1 cellular context compared by ENCODE assay signal in genomic region chr6:27608916-27609883, GRCh38.
TF ChIP-seq lines count a peak whose summit lies in the region.

No MANE protein-coding gene starts in this region.

TF ChIP-seq in K562, 482 proteins besides CTCF, POLR2A, EP300 and RAD21 (continued from another document and continues in another):
- TF ChIP-seq MBD2 (IDR thresholded peaks at IDR 0.05; ENCODE audit: borderline replicate concordance, low read depth), result no peak
- TF ChIP-seq CBX8 (IDR thresholded peaks at IDR 0.05; ENCODE audit: borderline replicate concordance, extremely low read depth, low read depth, low read length, poor library complexity, severe bottlenecking), result no peak
- TF ChIP-seq ZNF347 (CRISPR knock-in tag; IDR thresholded peaks at IDR 0.05; ENCODE audit: low read depth), result no peak
- TF ChIP-seq, protein P1, sequence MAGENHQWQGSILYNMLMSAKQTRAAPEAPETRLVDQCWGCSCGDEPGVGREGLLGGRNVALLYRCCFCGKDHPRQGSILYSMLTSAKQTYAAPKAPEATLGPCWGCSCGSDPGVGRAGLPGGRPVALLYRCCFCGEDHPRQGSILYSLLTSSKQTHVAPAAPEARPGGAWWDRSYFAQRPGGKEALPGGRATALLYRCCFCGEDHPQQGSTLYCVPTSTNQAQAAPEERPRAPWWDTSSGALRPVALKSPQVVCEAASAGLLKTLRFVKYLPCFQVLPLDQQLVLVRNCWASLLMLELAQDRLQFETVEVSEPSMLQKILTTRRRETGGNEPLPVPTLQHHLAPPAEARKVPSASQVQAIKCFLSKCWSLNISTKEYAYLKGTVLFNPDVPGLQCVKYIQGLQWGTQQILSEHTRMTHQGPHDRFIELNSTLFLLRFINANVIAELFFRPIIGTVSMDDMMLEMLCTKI (IDR thresholded peaks at IDR 0.05; ENCODE audit: partially characterized antibody), result no peak
- no peak for TF ChIP-seq SRF (CRISPR knock-in tag; IDR thresholded peaks at IDR 0.05)
- TF ChIP-seq HNRNPL (IDR thresholded peaks at IDR 0.05; ENCODE audit: low read depth, low read length), result no peak
- no peak for TF ChIP-seq ZNF830 (CRISPR knock-in tag; IDR thresholded peaks at IDR 0.05)
- no peak for TF ChIP-seq ZNF3 (CRISPR knock-in tag; IDR thresholded peaks at IDR 0.05)
- TF ChIP-seq SMARCA4 (IDR thresholded peaks at IDR 0.05), result no peak
- TF ChIP-seq, protein P2, sequence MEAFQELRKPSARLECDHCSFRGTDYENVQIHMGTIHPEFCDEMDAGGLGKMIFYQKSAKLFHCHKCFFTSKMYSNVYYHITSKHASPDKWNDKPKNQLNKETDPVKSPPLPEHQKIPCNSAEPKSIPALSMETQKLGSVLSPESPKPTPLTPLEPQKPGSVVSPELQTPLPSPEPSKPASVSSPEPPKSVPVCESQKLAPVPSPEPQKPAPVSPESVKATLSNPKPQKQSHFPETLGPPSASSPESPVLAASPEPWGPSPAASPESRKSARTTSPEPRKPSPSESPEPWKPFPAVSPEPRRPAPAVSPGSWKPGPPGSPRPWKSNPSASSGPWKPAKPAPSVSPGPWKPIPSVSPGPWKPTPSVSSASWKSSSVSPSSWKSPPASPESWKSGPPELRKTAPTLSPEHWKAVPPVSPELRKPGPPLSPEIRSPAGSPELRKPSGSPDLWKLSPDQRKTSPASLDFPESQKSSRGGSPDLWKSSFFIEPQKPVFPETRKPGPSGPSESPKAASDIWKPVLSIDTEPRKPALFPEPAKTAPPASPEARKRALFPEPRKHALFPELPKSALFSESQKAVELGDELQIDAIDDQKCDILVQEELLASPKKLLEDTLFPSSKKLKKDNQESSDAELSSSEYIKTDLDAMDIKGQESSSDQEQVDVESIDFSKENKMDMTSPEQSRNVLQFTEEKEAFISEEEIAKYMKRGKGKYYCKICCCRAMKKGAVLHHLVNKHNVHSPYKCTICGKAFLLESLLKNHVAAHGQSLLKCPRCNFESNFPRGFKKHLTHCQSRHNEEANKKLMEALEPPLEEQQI (IDR thresholded peaks at IDR 0.05), result no peak
- no peak for TF ChIP-seq SLC30A9 (CRISPR knock-in tag; IDR thresholded peaks at IDR 0.05)
- no peak for TF ChIP-seq ZNF41 (CRISPR knock-in tag; conservative IDR thresholded peaks at IDR 0.05)
- no peak for TF ChIP-seq RUNX1 (IDR thresholded peaks at IDR 0.05; ENCODE audit: low read depth)
- TF ChIP-seq, protein P3, sequence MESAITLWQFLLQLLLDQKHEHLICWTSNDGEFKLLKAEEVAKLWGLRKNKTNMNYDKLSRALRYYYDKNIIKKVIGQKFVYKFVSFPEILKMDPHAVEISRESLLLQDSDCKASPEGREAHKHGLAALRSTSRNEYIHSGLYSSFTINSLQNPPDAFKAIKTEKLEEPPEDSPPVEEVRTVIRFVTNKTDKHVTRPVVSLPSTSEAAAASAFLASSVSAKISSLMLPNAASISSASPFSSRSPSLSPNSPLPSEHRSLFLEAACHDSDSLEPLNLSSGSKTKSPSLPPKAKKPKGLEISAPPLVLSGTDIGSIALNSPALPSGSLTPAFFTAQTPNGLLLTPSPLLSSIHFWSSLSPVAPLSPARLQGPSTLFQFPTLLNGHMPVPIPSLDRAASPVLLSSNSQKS (CRISPR knock-in tag; IDR thresholded peaks at IDR 0.05), result no peak
- TF ChIP-seq CBX1 (IDR thresholded peaks at IDR 0.05; ENCODE audit: low read depth), result no peak
- TF ChIP-seq MYNN (IDR thresholded peaks at IDR 0.05), result peak; percentile 58; the same call in 1 of the 2 replicates
- TF ChIP-seq MYNN (CRISPR knock-in tag; IDR thresholded peaks at IDR 0.05), result no peak
- TF ChIP-seq RB1 (IDR thresholded peaks at IDR 0.05; ENCODE audit: low read depth), result no peak
- TF ChIP-seq U2AF2 (optimal IDR thresholded peaks at IDR 0.05; ENCODE audit: low read depth, low read length), result no peak
- no peak for TF ChIP-seq KAT2B (IDR thresholded peaks at IDR 0.05; ENCODE audit: low read depth, low read length)
- TF ChIP-seq, protein P4, sequence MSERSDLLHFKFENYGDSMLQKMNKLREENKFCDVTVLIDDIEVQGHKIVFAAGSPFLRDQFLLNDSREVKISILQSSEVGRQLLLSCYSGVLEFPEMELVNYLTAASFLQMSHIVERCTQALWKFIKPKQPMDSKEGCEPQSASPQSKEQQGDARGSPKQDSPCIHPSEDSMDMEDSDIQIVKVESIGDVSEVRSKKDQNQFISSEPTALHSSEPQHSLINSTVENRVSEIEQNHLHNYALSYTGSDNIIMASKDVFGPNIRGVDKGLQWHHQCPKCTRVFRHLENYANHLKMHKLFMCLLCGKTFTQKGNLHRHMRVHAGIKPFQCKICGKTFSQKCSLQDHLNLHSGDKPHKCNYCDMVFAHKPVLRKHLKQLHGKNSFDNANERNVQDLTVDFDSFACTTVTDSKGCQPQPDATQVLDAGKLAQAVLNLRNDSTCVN (CRISPR knock-in tag; IDR thresholded peaks at IDR 0.05), result no peak
- TF ChIP-seq KLF16 (IDR thresholded peaks at IDR 0.05), result 0 out of 2 replicates have a peak, but pooled peaks have one; percentile 39
- TF ChIP-seq TAF1 (IDR thresholded peaks at IDR 0.05; ENCODE audit: control insufficient read depth, extremely low read depth, insufficient read depth, low read length, severe bottlenecking), result no peak
- TF ChIP-seq ZNF76 (CRISPR knock-in tag; IDR thresholded peaks at IDR 0.05; ENCODE audit: borderline replicate concordance), result no peak
- peak; percentile 15; the same call in 1 of the 2 replicates for TF ChIP-seq ELF4 (CRISPR knock-in tag; IDR thresholded peaks at IDR 0.05)
- no peak; a peak in 1 of 4 replicates for TF ChIP-seq NRF1 (conservative IDR thresholded peaks at IDR 0.05 in 1 of 2, IDR thresholded peaks at IDR 0.05 in 1 of 2)
- TF ChIP-seq ZNF324 (CRISPR knock-in tag; IDR thresholded peaks at IDR 0.05), result no peak
- no peak for TF ChIP-seq YY1 (IDR thresholded peaks at IDR 0.05; ENCODE audit: borderline replicate concordance in 1 of 3, control insufficient read depth in 1 of 3, extremely low read depth in 1 of 3, insufficient read depth in 3 of 3, insufficient read length in 1 of 3, insufficient replicate concordance in 2 of 3, low read depth in 1 of 3, low read length in 2 of 3)
- TF ChIP-seq MAFK (IDR thresholded peaks at IDR 0.05; ENCODE audit: low read length), result no peak
- no peak for TF ChIP-seq TCFL5 (CRISPR knock-in tag; conservative IDR thresholded peaks at IDR 0.05)
- peak; percentile 76 for TF ChIP-seq SMC3 (conservative IDR thresholded peaks at IDR 0.05; ENCODE audit: insufficient read depth, low read depth, low read length)
- 0 out of 2 replicates have a peak, but pooled peaks have one; percentile 68 for TF ChIP-seq NBN (IDR thresholded peaks at IDR 0.05; ENCODE audit: low read depth)
- TF ChIP-seq TFAP4 (CRISPR knock-in tag; IDR thresholded peaks at IDR 0.05; ENCODE audit: borderline replicate concordance), result no peak
- no peak for TF ChIP-seq ZFP30 (CRISPR knock-in tag; IDR thresholded peaks at IDR 0.05; ENCODE audit: borderline replicate concordance)
- TF ChIP-seq POLR2AphosphoS2 (IDR thresholded peaks at IDR 0.05; ENCODE audit: low read length), result no peak
- no peak for TF ChIP-seq HMG20B (CRISPR knock-in tag; IDR thresholded peaks at IDR 0.05)
- TF ChIP-seq CC2D1A (IDR thresholded peaks at IDR 0.05), result peak; percentile 51; the same call in 1 of the 2 replicates
- TF ChIP-seq, protein P5, sequence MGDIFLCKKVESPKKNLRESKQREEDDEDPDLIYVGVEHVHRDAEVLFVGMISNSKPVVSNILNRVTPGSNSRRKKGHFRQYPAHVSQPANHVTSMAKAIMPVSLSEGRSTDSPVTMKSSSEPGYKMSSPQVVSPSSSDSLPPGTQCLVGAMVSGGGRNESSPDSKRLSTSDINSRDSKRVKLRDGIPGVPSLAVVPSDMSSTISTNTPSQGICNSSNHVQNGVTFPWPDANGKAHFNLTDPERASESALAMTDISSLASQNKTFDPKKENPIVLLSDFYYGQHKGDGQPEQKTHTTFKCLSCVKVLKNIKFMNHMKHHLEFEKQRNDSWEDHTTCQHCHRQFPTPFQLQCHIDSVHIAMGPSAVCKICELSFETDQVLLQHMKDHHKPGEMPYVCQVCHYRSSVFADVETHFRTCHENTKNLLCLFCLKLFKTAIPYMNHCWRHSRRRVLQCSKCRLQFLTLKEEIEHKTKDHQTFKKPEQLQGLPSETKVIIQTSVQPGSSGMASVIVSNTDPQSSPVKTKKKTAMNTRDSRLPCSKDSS (IDR thresholded peaks at IDR 0.05; ENCODE audit: low read depth, partially characterized antibody), result no peak
- TF ChIP-seq, protein P6, sequence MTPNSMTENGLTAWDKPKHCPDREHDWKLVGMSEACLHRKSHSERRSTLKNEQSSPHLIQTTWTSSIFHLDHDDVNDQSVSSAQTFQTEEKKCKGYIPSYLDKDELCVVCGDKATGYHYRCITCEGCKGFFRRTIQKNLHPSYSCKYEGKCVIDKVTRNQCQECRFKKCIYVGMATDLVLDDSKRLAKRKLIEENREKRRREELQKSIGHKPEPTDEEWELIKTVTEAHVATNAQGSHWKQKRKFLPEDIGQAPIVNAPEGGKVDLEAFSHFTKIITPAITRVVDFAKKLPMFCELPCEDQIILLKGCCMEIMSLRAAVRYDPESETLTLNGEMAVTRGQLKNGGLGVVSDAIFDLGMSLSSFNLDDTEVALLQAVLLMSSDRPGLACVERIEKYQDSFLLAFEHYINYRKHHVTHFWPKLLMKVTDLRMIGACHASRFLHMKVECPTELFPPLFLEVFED (CRISPR knock-in tag; conservative IDR thresholded peaks at IDR 0.05), result no peak
- no peak for TF ChIP-seq ZNF586 (CRISPR knock-in tag; conservative IDR thresholded peaks at IDR 0.05)
- TF ChIP-seq E2F3 (CRISPR knock-in tag; IDR thresholded peaks at IDR 0.05), result no peak
- TF ChIP-seq, protein P7, sequence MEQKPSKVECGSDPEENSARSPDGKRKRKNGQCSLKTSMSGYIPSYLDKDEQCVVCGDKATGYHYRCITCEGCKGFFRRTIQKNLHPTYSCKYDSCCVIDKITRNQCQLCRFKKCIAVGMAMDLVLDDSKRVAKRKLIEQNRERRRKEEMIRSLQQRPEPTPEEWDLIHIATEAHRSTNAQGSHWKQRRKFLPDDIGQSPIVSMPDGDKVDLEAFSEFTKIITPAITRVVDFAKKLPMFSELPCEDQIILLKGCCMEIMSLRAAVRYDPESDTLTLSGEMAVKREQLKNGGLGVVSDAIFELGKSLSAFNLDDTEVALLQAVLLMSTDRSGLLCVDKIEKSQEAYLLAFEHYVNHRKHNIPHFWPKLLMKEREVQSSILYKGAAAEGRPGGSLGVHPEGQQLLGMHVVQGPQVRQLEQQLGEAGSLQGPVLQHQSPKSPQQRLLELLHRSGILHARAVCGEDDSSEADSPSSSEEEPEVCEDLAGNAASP (IDR thresholded peaks at IDR 0.05), result no peak
- TF ChIP-seq, protein P8, sequence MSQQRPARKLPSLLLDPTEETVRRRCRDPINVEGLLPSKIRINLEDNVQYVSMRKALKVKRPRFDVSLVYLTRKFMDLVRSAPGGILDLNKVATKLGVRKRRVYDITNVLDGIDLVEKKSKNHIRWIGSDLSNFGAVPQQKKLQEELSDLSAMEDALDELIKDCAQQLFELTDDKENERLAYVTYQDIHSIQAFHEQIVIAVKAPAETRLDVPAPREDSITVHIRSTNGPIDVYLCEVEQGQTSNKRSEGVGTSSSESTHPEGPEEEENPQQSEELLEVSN (IDR thresholded peaks at IDR 0.05; ENCODE audit: borderline replicate concordance in 1 of 2, extremely low read depth in 1 of 2, insufficient read depth in 1 of 2, insufficient read length in 1 of 2, low read depth in 1 of 2, low read length in 1 of 2, poor library complexity in 1 of 2, severe bottlenecking in 1 of 2), result no peak
- TF ChIP-seq ZNF561 (CRISPR knock-in tag; conservative IDR thresholded peaks at IDR 0.05), result no peak
- no peak for TF ChIP-seq RERE (CRISPR knock-in tag; IDR thresholded peaks at IDR 0.05; ENCODE audit: borderline replicate concordance)
- TF ChIP-seq BMI1 (IDR thresholded peaks at IDR 0.05; ENCODE audit: low read length), result no peak
- TF ChIP-seq ZC3H4 (CRISPR knock-in tag; IDR thresholded peaks at IDR 0.05; ENCODE audit: borderline replicate concordance), result no peak
